Comparison of ENCODE assay signal across 9 cellular contexts in genomic region chr21:17783816-17784598, GRCh38. TPM values are rescaled to one million over a fixed set of nuclear protein-coding genes. Genes with fewer than 3 reads are reported as not detected.
DNase-seq lines count a peak whose midpoint lies in the region; ATAC-seq and TF ChIP-seq lines count a peak whose summit lies in the region.
"Had no signal": no experiment of that assay in that cellular context is flagged by ENCODE, and none has a peak within 500 bp of the region (broad histone marks: within the 10 kb centered on the region; RNA-seq: fewer than 3 reads in every experiment).

No MANE protein-coding gene starts in this region.

- DNase-seq in activated T-helper 1 cell treated with anti-CD3 and anti-CD28 coated beads, Interleukin-12 subunit alpha, Interleukin-12 subunit beta, Interleukin-2, Interleukin-4 antibody, amounts not matched to agents 30 ng/mL and 10 ng/mL and 1 ng/mL, durations not matched to agents 14 hours and 24 hours and 36 hours (ENCODE audit: low spot score) = no peak
- DNase-seq in cerebellar nuclear complex (lab: John Stamatoyannopoulos, UW) (no peak), aorta (no peak), uterus (no peak), NCI-H1092 (lab: John Stamatoyannopoulos, UW) (no peak)

- H3K4me3 Mint-ChIP-seq in activated T-helper 1 cell treated with anti-CD3 and anti-CD28 coated beads, Interleukin-12 subunit alpha, Interleukin-12 subunit beta, Interleukin-2, Interleukin-4 antibody, amounts not matched to agents 30 ng/mL and 10 ng/mL and 1 ng/mL, durations not matched to agents 14 hours and 24 hours and 36 hours = peak overlapping the region; percentile 34
- H3K4me3 Mint-ChIP-seq: nephron had no signal

- peaks cover 100% of the 10 kb centered on the region for H3K4me1 Mint-ChIP-seq in activated T-helper 1 cell treated with anti-CD3 and anti-CD28 coated beads, Interleukin-12 subunit alpha, Interleukin-12 subunit beta, Interleukin-2, Interleukin-4 antibody, amounts not matched to agents 30 ng/mL and 10 ng/mL and 1 ng/mL, durations not matched to agents 14 hours and 24 hours and 36 hours (ENCODE audit: low read depth)
- H3K4me1 Mint-ChIP-seq: nephron had no signal

- H3K4me1 ChIP-seq in BLaER1 treated with 17β-estradiol and CSF1 and Interleukin-3, amounts not matched to agents 10 nM and 100 nM = peaks cover 63 to 96% (median 84%) of the 10 kb centered on the region in 10 experiments
- no peaks in the 10 kb centered on the region for H3K4me1 ChIP-seq in aorta (ENCODE audit: control insufficient read depth in 1 of 2, insufficient read depth in 2 of 2, low read length in 2 of 2)
- H3K4me1 ChIP-seq in uterus = no peaks in the 10 kb centered on the region

- H3K9me3 Mint-ChIP-seq in activated T-helper 1 cell treated with anti-CD3 and anti-CD28 coated beads, Interleukin-12 subunit alpha, Interleukin-12 subunit beta, Interleukin-2, Interleukin-4 antibody, amounts not matched to agents 30 ng/mL and 10 ng/mL and 1 ng/mL, durations not matched to agents 14 hours and 24 hours and 36 hours = peaks cover 3% of the 10 kb centered on the region

- 78 to 90% methylated on average over 5 of the region's 5 CpGs for WGBS in aorta, 2 donors

- no peaks in the 10 kb centered on the region for H3K27me3 ChIP-seq in BLaER1 treated with 17β-estradiol and CSF1 and Interleukin-3, amounts not matched to agents 10 nM and 100 nM
- H3K27me3 ChIP-seq in aorta (ENCODE audit: control insufficient read depth in 1 of 2, insufficient read depth in 2 of 2, low read length in 1 of 2) (no peaks in the 10 kb centered on the region), uterus (no peaks in the 10 kb centered on the region)

- H3K27ac Mint-ChIP-seq in activated T-helper 1 cell treated with anti-CD3 and anti-CD28 coated beads, Interleukin-12 subunit alpha, Interleukin-12 subunit beta, Interleukin-2, Interleukin-4 antibody, amounts not matched to agents 30 ng/mL and 10 ng/mL and 1 ng/mL, durations not matched to agents 14 hours and 24 hours and 36 hours = peak overlapping the region; percentile 84
- H3K27ac Mint-ChIP-seq: nephron had no signal

- H3K4me2 ChIP-seq in BLaER1 treated with 17β-estradiol and CSF1 and Interleukin-3, amounts not matched to agents 10 nM and 100 nM = peak overlapping the region; percentile 62 to 90 (median 78)

- H3K27me3 Mint-ChIP-seq in activated T-helper 1 cell treated with anti-CD3 and anti-CD28 coated beads, Interleukin-12 subunit alpha, Interleukin-12 subunit beta, Interleukin-2, Interleukin-4 antibody, amounts not matched to agents 30 ng/mL and 10 ng/mL and 1 ng/mL, durations not matched to agents 14 hours and 24 hours and 36 hours (ENCODE audit: insufficient read depth) = no peaks in the 10 kb centered on the region

- no peak for TF ChIP-seq POLR2A in uterus (IDR thresholded peaks at IDR 0.05)

- H3K36me3 Mint-ChIP-seq in activated T-helper 1 cell treated with anti-CD3 and anti-CD28 coated beads, Interleukin-12 subunit alpha, Interleukin-12 subunit beta, Interleukin-2, Interleukin-4 antibody, amounts not matched to agents 30 ng/mL and 10 ng/mL and 1 ng/mL, durations not matched to agents 14 hours and 24 hours and 36 hours (ENCODE audit: low read depth) = peaks cover 48% of the 10 kb centered on the region

- peak; percentile 43 for ATAC-seq in GM19351 (IDR thresholded peaks at IDR 0.05; ENCODE audit: unreplicated experiment)
- ATAC-seq in HG03354 (IDR thresholded peaks at IDR 0.05; ENCODE audit: poor library complexity, severe bottlenecking, unreplicated experiment) = peak; percentile 63
- no peak for ATAC-seq in aorta (ENCODE audit: low FRiP score)

- H3K9me3 ChIP-seq in BLaER1 treated with 17β-estradiol and CSF1 and Interleukin-3, amounts not matched to agents 10 nM and 100 nM (replicated peaks in 1 of 11) = peaks cover 0 to 23% (median 16%) of the 10 kb centered on the region in 11 experiments; a peak in 18 of 22 replicates
- peaks cover 1% of the 10 kb centered on the region for H3K9me3 ChIP-seq in aorta (ENCODE audit: control insufficient read depth, low read length)
- no peaks in the 10 kb centered on the region for H3K9me3 ChIP-seq in uterus

- H3K27ac ChIP-seq in BLaER1 treated with 17β-estradiol and CSF1 and Interleukin-3, amounts not matched to agents 10 nM and 100 nM = peak overlapping the region in 9 of 11 experiments; percentile 53 to 76 (median 68); a peak in 19 of 22 replicates
- H3K27ac ChIP-seq in aorta (ENCODE audit: low read depth in 1 of 2, low read length in 2 of 2) (no peak overlapping the region), uterus (no peak overlapping the region)

- H3K36me3 ChIP-seq in BLaER1 treated with 17β-estradiol and CSF1 and Interleukin-3, amounts not matched to agents 10 nM and 100 nM = peaks cover 0 to 32% (median 22%) of the 10 kb centered on the region in 11 experiments; a peak in 21 of 22 replicates
- H3K36me3 ChIP-seq in aorta (ENCODE audit: control insufficient read depth in 1 of 2, insufficient read depth in 2 of 2, low read length in 1 of 2) (peaks cover 2 to 4% of the 10 kb centered on the region in 2 donors), uterus (no peaks in the 10 kb centered on the region)

- TF ChIP-seq CTCF in uterus (IDR thresholded peaks at IDR 0.05) = no peak

- intact Hi-C loops in activated T-helper 1 cell treated with anti-CD3 and anti-CD28 coated beads, Interleukin-12 subunit alpha, Interleukin-12 subunit beta, Interleukin-2, Interleukin-4 antibody, amounts not matched to agents 30 ng/mL and 10 ng/mL and 1 ng/mL, durations not matched to agents 14 hours and 24 hours and 36 hours (cut with micrococcal nuclease) = loop anchor here (1.0 to 5.0 kb wide), 7 partner anchors 8 to 468 kb away; partner anchors contain the start of gene C21orf91
- intact Hi-C loops in aorta (cut with DNase I) (no loop called here), uterus (cut with DNase I; ENCODE audit: low total_unique reads) (no loop called here)

- H3K4me3 ChIP-seq in BLaER1 treated with 17β-estradiol and CSF1 and Interleukin-3, amounts not matched to agents 10 nM and 100 nM = peak overlapping the region in 6 of 10 experiments; percentile 1 to 28 (median 10); a peak in 5 of 20 replicates
- H3K4me3 ChIP-seq in aorta (ENCODE audit: low read length in 2 of 2) (no peak overlapping the region), uterus (no peak overlapping the region)

- no peaks in the 10 kb centered on the region for H4K20me1 ChIP-seq in BLaER1 treated with 17β-estradiol and CSF1 and Interleukin-3, amounts not matched to agents 10 nM and 100 nM

- H3K9ac ChIP-seq in BLaER1 treated with 17β-estradiol and CSF1 and Interleukin-3, amounts not matched to agents 10 nM and 100 nM = peak overlapping the region in 9 of 11 experiments; percentile 28 to 57 (median 35); a peak in 15 of 22 replicates

RNA-seq across cellular contexts. Expression of gene C21orf91, which starts 35.1 kb away (rescaled TPM):
- 45.4 and 49.2 TPM in 2 replicates for total RNA-seq in activated T-helper 1 cell treated with anti-CD3 and anti-CD28 coated beads, Interleukin-12 subunit alpha, Interleukin-12 subunit beta, Interleukin-2, Interleukin-4 antibody, amounts not matched to agents 30 ng/mL and 10 ng/mL and 1 ng/mL, durations not matched to agents 14 hours and 24 hours and 36 hours
- total RNA-seq in aorta = 10 to 100 TPM; 17.5 to 19.2 TPM
- 1 to 10 TPM; 3.1 to 3.9 TPM for polyA plus RNA-seq in aorta
- 10 to 100 TPM; 21.5 to 68.4 (median 30.3) TPM for total RNA-seq in uterus

Comparison
In these comparisons a context has a peak if more than half of its experiments do, and no peak if none do; other contexts are left out.
1. H3K27ac ChIP-seq: peak in BLaER1 treated with 17β-estradiol and CSF1 and Interleukin-3, amounts not matched to agents 10 nM and 100 nM (9 of 11); none in aorta (0 of 2) and uterus (0 of 2).
2. H3K4me3 ChIP-seq: peak in BLaER1 treated with 17β-estradiol and CSF1 and Interleukin-3, amounts not matched to agents 10 nM and 100 nM (6 of 10); none in aorta (0 of 2) and uterus (0 of 2).